ENCODE assay signal across 9 cellular contexts in genomic region chr12:111410229-111411186, GRCh38. TPM values are rescaled to one million over a fixed set of nuclear protein-coding genes. Genes with fewer than 3 reads are reported as not detected.
A peak's percentile ranks its signal among the peaks of the same experiment; 100 is the strongest.
DNase-seq lines count a peak whose midpoint lies in the region; ATAC-seq, FAIRE-seq and TF ChIP-seq lines count a peak whose summit lies in the region.
"Had no signal": no experiment of that assay in that cellular context is flagged by ENCODE, and none has a peak within 500 bp of the region (broad histone marks: within the 10 kb centered on the region; RNA-seq: fewer than 3 reads in every experiment).

No MANE protein-coding gene starts in this region.

- peaks cover 43% of the 10 kb centered on the region for H4K20me1 ChIP-seq in HepG2 (ENCODE audit: insufficient read depth, low read length)

- FAIRE-seq in HepG2 (lab: Jason Lieb, UNC), result no peak

- H3K4ac ChIP-seq in mesendoderm (ENCODE audit: low read depth, low read length), result peak overlapping the region; percentile 84

- CTCF ChIA-PET in HepG2 (lab: Yijun Ruan, JAX; ENCODE audit: low intra/inter-chr PET ratio, low total read pairs), result no interaction called here

- H3K18ac ChIP-seq in mesendoderm (ENCODE audit: low read length), result peak overlapping the region; percentile 60

- H3K4me2 ChIP-seq in HepG2 (ENCODE audit: low read depth, low read length) (no peak overlapping the region), mesendoderm (ENCODE audit: low read length) (no peak overlapping the region)

- no peak overlapping the region for H2BK120ac ChIP-seq in mesendoderm (ENCODE audit: low read depth, low read length)

- H2BK15ac ChIP-seq in mesendoderm (replicated peaks; ENCODE audit: low read depth), result no peak overlapping the region

- in situ Hi-C loops in HepG2 (cut with HindIII; ENCODE audit: extremely low pct_ligation_motif_present, low pct_unique_long_range_greater_than_20kb) (no loop called here), astrocyte of the spinal cord (cut with HindIII; ENCODE audit: low sequenced_read_pairs) (no loop called here)

- H3K4me3 ChIP-seq in liver (ENCODE audit: low read depth in 1 of 3, low read length in 3 of 3) (no peak overlapping the region), HepG2 (replicated peaks in 1 of 3; ENCODE audit: insufficient read depth in 1 of 3, low read depth in 2 of 3, low read length in 3 of 3) (no peak overlapping the region), astrocyte of the spinal cord (ENCODE audit: low read depth, low read length) (no peak overlapping the region), mesendoderm (ENCODE audit: low read length) (no peak overlapping the region)

- H3K36me3 ChIP-seq in liver (ENCODE audit: control insufficient read depth in 4 of 4, insufficient read depth in 3 of 4, low read depth in 1 of 4, low read length in 3 of 4) (no peaks in the 10 kb centered on the region), HepG2 (replicated peaks in 1 of 2; ENCODE audit: control insufficient read depth in 1 of 2, insufficient read depth in 2 of 2, low read length in 2 of 2) (peaks cover 0 to 9% of the 10 kb centered on the region in 2 experiments; a peak in 2 of 5 replicates), mesendoderm (ENCODE audit: control insufficient read depth, insufficient read depth, low read length) (no peaks in the 10 kb centered on the region)

- no peak overlapping the region for H4K8ac ChIP-seq in mesendoderm (ENCODE audit: low read depth, low read length)

- WGBS in liver, result 57% methylated on average over 16 of the region's 16 CpGs
- 93% methylated on average over 13 of the region's 16 CpGs for WGBS in HepG2 (ENCODE audit: low lambda C conversion rate)
- no CpG with 5 or more reads among the region's 16 CpGs for WGBS in mesendoderm (ENCODE audit: extremely low coverage, insufficient coverage, low lambda C conversion rate)

- H3K79me2 ChIP-seq in HepG2 (ENCODE audit: insufficient read depth, low read length), result peaks cover 39% of the 10 kb centered on the region
- H3K79me2 ChIP-seq in mesendoderm (ENCODE audit: control insufficient read depth, insufficient read depth, low read length), result peaks cover 81% of the 10 kb centered on the region

- H4K5ac ChIP-seq in mesendoderm (ENCODE audit: low read length), result no peak overlapping the region

- H3K79me1 ChIP-seq in mesendoderm (ENCODE audit: low read length), result peaks cover 32% of the 10 kb centered on the region

- TF ChIP-seq RAD21 in liver (IDR thresholded peaks at IDR 0.05) (no peak), HepG2 (CRISPR knock-in tag; IDR thresholded peaks at IDR 0.05) (no peak)

- intact Hi-C loops in HepG2 (cut with micrococcal nuclease; ENCODE audit: unreplicated experiment), result no loop called here

- H3K56ac ChIP-seq in mesendoderm (ENCODE audit: low read length), result peak overlapping the region; percentile 77

- H2AFZ ChIP-seq in HepG2 (ENCODE audit: low read length), result no peak overlapping the region

- ATAC-seq in HepG2 (no peak), HG02642 (IDR thresholded peaks at IDR 0.05; ENCODE audit: poor library complexity, unreplicated experiment) (no peak), GM21381 (IDR thresholded peaks at IDR 0.05; ENCODE audit: unreplicated experiment) (no peak)

- POLR2A ChIA-PET in HepG2 (lab: Yijun Ruan, JAX), result no interaction called here

- TF ChIP-seq CTCF in liver (IDR thresholded peaks at IDR 0.05; ENCODE audit: low read depth, low read length, missing input control) (no peak), HepG2 (CRISPR knock-in tag; IDR thresholded peaks at IDR 0.05) (no peak), astrocyte of the spinal cord (IDR thresholded peaks at IDR 0.05; ENCODE audit: low read depth, low read length) (no peak)

- peak overlapping the region; percentile 78 for H2AK5ac ChIP-seq in mesendoderm (ENCODE audit: low read length)

- H3K9ac ChIP-seq in liver (ENCODE audit: low read depth in 1 of 2, low read length in 2 of 2), result peak overlapping the region in 1 of 2 donors; percentile 4
- H3K9ac ChIP-seq in HepG2 (ENCODE audit: insufficient read depth, low read depth, low read length), result no peak overlapping the region
- H3K9ac ChIP-seq in mesendoderm (ENCODE audit: low read length), result peak overlapping the region; percentile 41

- H3K9me3 ChIP-seq in liver (ENCODE audit: control insufficient read depth in 4 of 4, low read length in 3 of 4), result no peaks in the 10 kb centered on the region
- no peaks in the 10 kb centered on the region for H3K9me3 ChIP-seq in HepG2 (ENCODE audit: low read length)

- H3K23ac ChIP-seq in mesendoderm (ENCODE audit: low read length), result peak overlapping the region; percentile 48

- H3K27ac ChIP-seq in liver (ENCODE audit: low read depth in 1 of 2, low read length in 2 of 2), result peak overlapping the region; percentile 80 to 85
- H3K27ac ChIP-seq in HepG2 (ENCODE audit: extremely low read length, insufficient read depth, low read length), result no peak overlapping the region
- peak overlapping the region; percentile 89 for H3K27ac ChIP-seq in mesendoderm (ENCODE audit: low read depth, low read length)

- no peak for TF ChIP-seq POLR2A in HepG2 (IDR thresholded peaks at IDR 0.05; ENCODE audit: insufficient read depth in 1 of 2, low read depth in 2 of 2, low read length in 2 of 2)

- H3K27me3 ChIP-seq in liver (ENCODE audit: control insufficient read depth in 4 of 4, insufficient read depth in 4 of 4, low read length in 3 of 4) (no peaks in the 10 kb centered on the region), HepG2 (ENCODE audit: control insufficient read depth in 1 of 2, insufficient read depth in 2 of 2, low read length in 2 of 2) (no peaks in the 10 kb centered on the region; a peak in 1 of 5 replicates), mesendoderm (ENCODE audit: insufficient read depth, low read length, poor library complexity) (no peaks in the 10 kb centered on the region)

- H3K4me1 ChIP-seq in liver (ENCODE audit: control insufficient read depth in 4 of 4, insufficient read depth in 4 of 4, low read length in 3 of 4), result peaks cover 15 to 71% (median 53%) of the 10 kb centered on the region in 4 donors
- peaks cover 25% of the 10 kb centered on the region for H3K4me1 ChIP-seq in HepG2 (ENCODE audit: insufficient read depth, low read length)
- peaks cover 41% of the 10 kb centered on the region for H3K4me1 ChIP-seq in mesendoderm (ENCODE audit: control insufficient read depth, low read depth, low read length)

- BruUV-seq in HepG2 (replicated peaks; lab: Mats Ljungman, UMichigan), result no TSS peak

- H2BK5ac ChIP-seq in mesendoderm (ENCODE audit: low read length), result peak overlapping the region; percentile 93

- TF ChIP-seq EP300 in HepG2 (IDR thresholded peaks at IDR 0.05; ENCODE audit: low read depth in 2 of 2, low read length in 2 of 2) (no peak), HepG2 (CRISPR knock-in tag; IDR thresholded peaks at IDR 0.05; ENCODE audit: borderline replicate concordance) (no peak)

- DNase-seq in HepG2 (ENCODE audit: low spot score) (no peak), astrocyte of the spinal cord (ENCODE audit: low read depth, low spot score) (peak; percentile 53), mesendoderm (no peak), NCI-H2029 (lab: John Stamatoyannopoulos, UW) (no peak), NCI-H524 treated with DMSO at 0.1 percent for 48 hours (lab: John Stamatoyannopoulos, UW) (no peak)
- DNase-seq: DND-41 had no signal

RNA-seq across cellular contexts. Expression of gene SH2B3, which starts 4.8 kb away (rescaled TPM):
- total RNA-seq in liver (10 to 100 TPM; 10.7 to 18.7 TPM), HepG2 (2016; rRNA removed; fragmentation: Illumina TruSeq; extraction: Trizol) (6.8 and 6.9 TPM in 2 replicates)
- polyA plus RNA-seq in liver (1 to 10 TPM; 4.4 to 6.9 TPM), HepG2 (2011; rRNA removed) (6.8 and 7.1 TPM in 2 replicates)
- 3.0 and 4.5 TPM in 2 replicates for total RNA-seq in HepG2 (2016; cell fraction: cytosol; rRNA removed; fragmentation: Illumina TruSeq; extraction: Trizol; ENCODE audit: low read depth)
- 5.3 and 6.3 TPM in 2 replicates for total RNA-seq in HepG2 (2016; cell fraction: insoluble cytoplasmic fraction; rRNA removed; fragmentation: Illumina TruSeq; extraction: Trizol)
- total RNA-seq in HepG2 (2016; cell fraction: membrane; rRNA removed; fragmentation: Illumina TruSeq; extraction: Trizol), result 8.1 and 8.8 TPM in 2 replicates
- 3.3 and 4.2 TPM in 2 replicates for total RNA-seq in HepG2 (2016; cell fraction: nucleus; rRNA removed; fragmentation: Illumina TruSeq; extraction: Trizol)
- polyA plus RNA-seq in HepG2 (2011; cell fraction: cytosol; rRNA removed), result 5.9 and 7.0 TPM in 2 replicates
- 6.3 and 7.7 TPM in 2 replicates for polyA plus RNA-seq in HepG2 (2011; cell fraction: nucleus; rRNA removed)
- 5.1 and 9.2 TPM in 2 replicates for polyA plus RNA-seq in HepG2 (2012)
- polyA plus RNA-seq in HepG2 (2016; cell fraction: cytosol; fragmentation: Illumina TruSeq; extraction: Trizol; ENCODE audit: low read depth), result 0.99 and 1.3 TPM in 2 replicates
- 7.6 and 9.1 TPM in 2 replicates for polyA plus RNA-seq in HepG2 (2016; cell fraction: insoluble cytoplasmic fraction; fragmentation: Illumina TruSeq; extraction: Trizol; ENCODE audit: low read depth)
- 5.2 and 5.7 TPM in 2 replicates for polyA plus RNA-seq in HepG2 (2016; cell fraction: membrane; fragmentation: Illumina TruSeq; extraction: Trizol; ENCODE audit: low read depth)
- polyA plus RNA-seq in HepG2 (2016; cell fraction: nucleus; fragmentation: Illumina TruSeq; extraction: Trizol; ENCODE audit: insufficient read depth, low read depth), result 8.8 and 9.8 TPM in 2 replicates
- polyA minus RNA-seq in HepG2 (2011; rRNA and poly(A)+ RNA removed; ENCODE audit: low replicate concordance), result 2.2 and 11.4 TPM in 2 replicates
- polyA minus RNA-seq in HepG2 (2011; cell fraction: cytosol; rRNA and poly(A)+ RNA removed), result 6.2 and 6.9 TPM in 2 replicates
- polyA minus RNA-seq in HepG2 (2011; cell fraction: nucleus; rRNA and poly(A)+ RNA removed), result 3.3 and 3.9 TPM in 2 replicates
- 21.1 TPM for polyA plus RNA-seq in mesendoderm (2013, experiment 1 of 2)
- polyA plus RNA-seq in mesendoderm (2013, experiment 2 of 2), result 21.3 TPM

RNA-seq across cellular contexts. Expression of gene PHETA1, which starts 41.6 kb away (rescaled TPM):
- total RNA-seq in liver (1 to 10 TPM; 2.4 to 5.7 TPM), HepG2 (2016; rRNA removed; fragmentation: Illumina TruSeq; extraction: Trizol) (12.7 and 20.8 TPM in 2 replicates)
- polyA plus RNA-seq in liver (1 to 10 TPM; 2.5 to 5.4 TPM), HepG2 (2011; rRNA removed) (11.3 and 15.8 TPM in 2 replicates)
- 4.6 and 5.4 TPM in 2 replicates for total RNA-seq in HepG2 (2016; cell fraction: cytosol; rRNA removed; fragmentation: Illumina TruSeq; extraction: Trizol; ENCODE audit: low read depth)
- total RNA-seq in HepG2 (2016; cell fraction: insoluble cytoplasmic fraction; rRNA removed; fragmentation: Illumina TruSeq; extraction: Trizol), result 11.4 and 21.0 TPM in 2 replicates
- 20.1 and 22.4 TPM in 2 replicates for total RNA-seq in HepG2 (2016; cell fraction: membrane; rRNA removed; fragmentation: Illumina TruSeq; extraction: Trizol)
- 11.4 and 16.8 TPM in 2 replicates for total RNA-seq in HepG2 (2016; cell fraction: nucleus; rRNA removed; fragmentation: Illumina TruSeq; extraction: Trizol)
- 13.8 and 16.9 TPM in 2 replicates for polyA plus RNA-seq in HepG2 (2011; cell fraction: cytosol; rRNA removed)
- 38.7 and 41.4 TPM in 2 replicates for polyA plus RNA-seq in HepG2 (2011; cell fraction: nucleus; rRNA removed)
- 7.6 and 12.3 TPM in 2 replicates for polyA plus RNA-seq in HepG2 (2012)
- polyA plus RNA-seq in HepG2 (2016; cell fraction: cytosol; fragmentation: Illumina TruSeq; extraction: Trizol; ENCODE audit: low read depth), result 4.7 and 5.7 TPM in 2 replicates
- 15.8 and 19.6 TPM in 2 replicates for polyA plus RNA-seq in HepG2 (2016; cell fraction: insoluble cytoplasmic fraction; fragmentation: Illumina TruSeq; extraction: Trizol; ENCODE audit: low read depth)
- 18.1 and 18.8 TPM in 2 replicates for polyA plus RNA-seq in HepG2 (2016; cell fraction: membrane; fragmentation: Illumina TruSeq; extraction: Trizol; ENCODE audit: low read depth)
- polyA plus RNA-seq in HepG2 (2016; cell fraction: nucleus; fragmentation: Illumina TruSeq; extraction: Trizol; ENCODE audit: insufficient read depth, low read depth), result 31.9 and 34.8 TPM in 2 replicates
- 1.6 and 19.4 TPM in 2 replicates for polyA minus RNA-seq in HepG2 (2011; rRNA and poly(A)+ RNA removed; ENCODE audit: low replicate concordance)
- 7.2 and 10.0 TPM in 2 replicates for polyA minus RNA-seq in HepG2 (2011; cell fraction: cytosol; rRNA and poly(A)+ RNA removed)
- polyA minus RNA-seq in HepG2 (2011; cell fraction: nucleus; rRNA and poly(A)+ RNA removed), result 6.4 and 9.7 TPM in 2 replicates
- polyA plus RNA-seq in mesendoderm (2013, experiment 1 of 2), result 4.4 TPM
- polyA plus RNA-seq in mesendoderm (2013, experiment 2 of 2), result 4.3 TPM
